In genomic region chr19:16326401-16327130, GRCh38 we compare ENCODE assay signal across 8 cellular contexts. TPM values are rescaled to one million over a fixed set of nuclear protein-coding genes. Genes with fewer than 3 reads are reported as not detected.
DNase-seq lines count a peak whose midpoint lies in the region; ATAC-seq and TF ChIP-seq lines count a peak whose summit lies in the region.

No MANE protein-coding gene starts in this region.

- H3K27ac ChIP-seq in AG04450 (ENCODE audit: low read depth, low read length) (no peak overlapping the region), breast epithelium (peak overlapping the region; percentile 69 to 98)

- H3K27me3 ChIP-seq in AG04450 (ENCODE audit: control insufficient read depth, insufficient read depth, low read length): no peaks in the 10 kb centered on the region
- H3K27me3 ChIP-seq in NT2/D1 (ENCODE audit: insufficient read depth, insufficient read length): peaks cover 75% of the 10 kb centered on the region
- no peaks in the 10 kb centered on the region for H3K27me3 ChIP-seq in breast epithelium
- H3K27me3 ChIP-seq in mononuclear cell (ENCODE audit: insufficient read depth, low read length): no peaks in the 10 kb centered on the region

- DNase-seq in AG04450 (ENCODE audit: low read depth, low spot score) (no peak), NT2/D1 (ENCODE audit: low read depth, low spot score) (no peak), breast epithelium (ENCODE audit: low spot score in 2 of 2) (no peak), ureter (ENCODE audit: low spot score) (peak; percentile 50), pons (ENCODE audit: low spot score) (no peak), NCI-H510A treated with DMSO at 0.1 percent for 48 hours (lab: John Stamatoyannopoulos, UW) (no peak)

- TF ChIP-seq CTCF in AG04450 (IDR thresholded peaks at IDR 0.05; ENCODE audit: low read depth, low read length): no peak
- no peak for TF ChIP-seq CTCF in breast epithelium (IDR thresholded peaks at IDR 0.05)

- ATAC-seq in HG02852 (IDR thresholded peaks at IDR 0.05; ENCODE audit: unreplicated experiment): no peak

- TF ChIP-seq POLR2A in breast epithelium (IDR thresholded peaks at IDR 0.05): no peak

- H3K9ac ChIP-seq in NT2/D1 (ENCODE audit: insufficient read length, low read depth): peak overlapping the region; percentile 70

- peaks cover 4% of the 10 kb centered on the region; the same call in 1 of the 2 replicates for H3K9me3 ChIP-seq in AG04450 (ENCODE audit: control insufficient read depth, insufficient read depth, low read length)
- no peaks in the 10 kb centered on the region for H3K9me3 ChIP-seq in NT2/D1 (ENCODE audit: insufficient read depth, low read length)
- H3K9me3 ChIP-seq in breast epithelium: no peaks in the 10 kb centered on the region
- no peaks in the 10 kb centered on the region for H3K9me3 ChIP-seq in mononuclear cell (ENCODE audit: low read depth, low read length)

- CTCF ChIA-PET in AG04450 (lab: Charles Lee): no interaction called here

- H3K4me3 ChIP-seq in AG04450 (ENCODE audit: low read depth, low read length) (peak overlapping the region; percentile 72), NT2/D1 (ENCODE audit: insufficient read length, low read depth) (peak overlapping the region; percentile 72), breast epithelium (peak overlapping the region; percentile 80 to 97 (median 94)), mononuclear cell (ENCODE audit: low read length) (peak overlapping the region; percentile 91)

- peaks cover 4% of the 10 kb centered on the region for H3K4me1 ChIP-seq in NT2/D1 (ENCODE audit: insufficient read depth, insufficient read length)
- H3K4me1 ChIP-seq in breast epithelium: no peaks in the 10 kb centered on the region
- peaks cover 61% of the 10 kb centered on the region for H3K4me1 ChIP-seq in mononuclear cell (ENCODE audit: insufficient read depth, low read length)

- POLR2A ChIA-PET in AG04450 (lab: Yijun Ruan, JAX): no interaction called here

- H3K36me3 ChIP-seq in NT2/D1 (ENCODE audit: insufficient read depth, insufficient read length, low read length) (peaks cover 11% of the 10 kb centered on the region), breast epithelium (no peaks in the 10 kb centered on the region)

- intact Hi-C loops in breast epithelium (cut with DNase I; ENCODE audit: low total_unique reads): no loop called here

RNA-seq across cellular contexts. Expression of gene KLF2, which starts 1.9 kb away (rescaled TPM):
- 0.60 and 1.5 TPM in 2 replicates for polyA plus RNA-seq in AG04450 (2011; rRNA removed)
- polyA minus RNA-seq in AG04450 (2011; rRNA and poly(A)+ RNA removed): 1.2 and 1.4 TPM in 2 replicates
- total RNA-seq in breast epithelium (10 to 100 TPM; 12.0 to 23.3 (median 21.8) TPM), mononuclear cell (184 TPM), ureter (56.1 TPM)
